Comparison of ENCODE assay signal across 10 cellular contexts in the genomic region with DNA sequence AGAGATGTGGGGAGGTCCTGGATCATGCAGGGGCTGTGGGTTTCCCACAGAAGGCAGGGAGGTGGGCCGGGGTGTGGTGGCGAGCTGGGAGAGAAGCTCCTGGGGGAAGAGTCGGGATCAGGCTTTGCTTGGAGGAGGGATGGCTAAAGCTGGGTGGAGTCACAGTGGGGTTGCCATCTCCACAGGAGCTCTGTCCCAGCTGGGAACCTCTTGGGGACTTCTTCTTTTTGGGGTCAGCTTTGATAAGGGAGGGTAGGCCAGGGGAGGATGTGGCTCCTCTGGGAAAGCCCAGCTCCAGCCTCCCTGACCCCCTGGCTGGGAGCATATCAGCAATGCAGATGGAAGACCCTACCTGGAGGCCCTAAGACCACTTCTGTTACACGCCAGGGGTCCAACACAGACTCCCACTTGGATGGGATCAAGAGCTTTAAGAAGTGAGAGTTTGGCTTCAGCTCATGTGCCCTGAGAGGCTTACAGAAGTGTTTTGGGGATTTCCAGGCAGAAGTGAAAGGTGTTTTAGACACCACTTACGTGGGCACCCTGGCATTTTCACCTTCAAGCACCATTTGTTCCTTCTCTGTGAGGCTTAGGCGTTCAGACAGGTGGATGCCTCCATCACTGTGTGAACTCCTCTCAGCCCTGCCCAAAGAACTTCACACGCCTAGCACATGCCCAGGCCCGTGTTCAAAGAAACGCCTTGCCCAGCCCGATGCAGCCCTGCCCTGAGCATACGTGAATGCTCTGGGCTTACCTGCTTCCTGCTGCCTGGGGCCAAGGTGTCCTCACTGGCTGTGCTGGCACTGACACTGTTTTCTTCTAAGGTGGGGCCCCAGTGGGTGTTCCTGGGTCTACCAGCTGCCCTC. TPM values are rescaled to one million over a fixed set of nuclear protein-coding genes. Genes with fewer than 3 reads are reported as not detected.
A peak's percentile ranks its signal among the peaks of the same experiment; 100 is the strongest.
DNase-seq lines count a peak whose midpoint lies in the region; ATAC-seq and TF ChIP-seq lines count a peak whose summit lies in the region.
"Had no signal": no experiment of that assay in that cellular context is flagged by ENCODE, and none has a peak within 500 bp of the region (broad histone marks: within the 10 kb centered on the region; RNA-seq: fewer than 3 reads in every experiment).

No MANE protein-coding gene starts in this region.

- H3K4me2 ChIP-seq in parathyroid adenoma (ENCODE audit: low read length) = no peak overlapping the region

- no peaks in the 10 kb centered on the region for H3K9me3 ChIP-seq in parathyroid adenoma (ENCODE audit: control insufficient read depth, low read length)
- H3K9me3 ChIP-seq: right lobe of liver had no signal

- H3K36me3 ChIP-seq in parathyroid adenoma (ENCODE audit: control insufficient read depth, insufficient read depth, low read length) = no peaks in the 10 kb centered on the region
- H3K36me3 ChIP-seq: right lobe of liver had no signal

- H3K27ac ChIP-seq in parathyroid adenoma = peak overlapping the region; percentile 88
- H3K27ac ChIP-seq: right lobe of liver had no signal

- no peaks in the 10 kb centered on the region for H3K9me3 Mint-ChIP-seq in activated T-helper 2 cell treated with anti-CD3 and anti-CD28 coated beads, Interferon-gamma antibody, Interleukin-2, Interleukin-4, amounts not matched to agents 10 μg/mL and 5 μg/mL and 100 μg/mL, durations not matched to agents 14 hours and 24 hours and 36 hours
- no peaks in the 10 kb centered on the region for H3K9me3 Mint-ChIP-seq in HFFc6

- H3K4me3 Mint-ChIP-seq in activated T-helper 2 cell treated with anti-CD3 and anti-CD28 coated beads, Interferon-gamma antibody, Interleukin-2, Interleukin-4, amounts not matched to agents 10 μg/mL and 5 μg/mL and 100 μg/mL, durations not matched to agents 14 hours and 24 hours and 36 hours (ENCODE audit: low read depth) = no peak overlapping the region
- no peak overlapping the region for H3K4me3 Mint-ChIP-seq in HFFc6

- intact Hi-C loops in activated T-helper 2 cell treated with anti-CD3 and anti-CD28 coated beads, Interferon-gamma antibody, Interleukin-2, Interleukin-4, amounts not matched to agents 10 μg/mL and 5 μg/mL and 100 μg/mL, durations not matched to agents 14 hours and 24 hours and 36 hours (cut with micrococcal nuclease) = no loop called here

- peaks cover 9% of the 10 kb centered on the region for H3K4me1 Mint-ChIP-seq in activated T-helper 2 cell treated with anti-CD3 and anti-CD28 coated beads, Interferon-gamma antibody, Interleukin-2, Interleukin-4, amounts not matched to agents 10 μg/mL and 5 μg/mL and 100 μg/mL, durations not matched to agents 14 hours and 24 hours and 36 hours (ENCODE audit: low read depth)
- H3K4me1 Mint-ChIP-seq in HFFc6 (ENCODE audit: low read depth) = peaks cover 42% of the 10 kb centered on the region

- no peaks in the 10 kb centered on the region for H3K27me3 Mint-ChIP-seq in activated T-helper 2 cell treated with anti-CD3 and anti-CD28 coated beads, Interferon-gamma antibody, Interleukin-2, Interleukin-4, amounts not matched to agents 10 μg/mL and 5 μg/mL and 100 μg/mL, durations not matched to agents 14 hours and 24 hours and 36 hours (ENCODE audit: low read depth)
- no peaks in the 10 kb centered on the region; the same call in none of the 2 replicates for H3K27me3 Mint-ChIP-seq in HFFc6 (ENCODE audit: insufficient read depth)

- peak overlapping the region; percentile 76 for H3K27ac Mint-ChIP-seq in activated T-helper 2 cell treated with anti-CD3 and anti-CD28 coated beads, Interferon-gamma antibody, Interleukin-2, Interleukin-4, amounts not matched to agents 10 μg/mL and 5 μg/mL and 100 μg/mL, durations not matched to agents 14 hours and 24 hours and 36 hours
- no peak overlapping the region for H3K27ac Mint-ChIP-seq in HFFc6

- H3K36me3 Mint-ChIP-seq in activated T-helper 2 cell treated with anti-CD3 and anti-CD28 coated beads, Interferon-gamma antibody, Interleukin-2, Interleukin-4, amounts not matched to agents 10 μg/mL and 5 μg/mL and 100 μg/mL, durations not matched to agents 14 hours and 24 hours and 36 hours (ENCODE audit: low read depth) = peaks cover 48% of the 10 kb centered on the region
- peaks cover 35% of the 10 kb centered on the region for H3K36me3 Mint-ChIP-seq in HFFc6 (ENCODE audit: low read depth)

- no peak for DNase-seq in activated T-helper 2 cell treated with anti-CD3 and anti-CD28 coated beads, Interferon-gamma antibody, Interleukin-2, Interleukin-4, amounts not matched to agents 10 μg/mL and 5 μg/mL and 100 μg/mL, durations not matched to agents 14 hours and 24 hours and 36 hours (ENCODE audit: low spot score)
- DNase-seq in NCI-H1436 treated with DMSO at 0.1 percent for 48 hours (lab: John Stamatoyannopoulos, UW) = no peak
- no peak for DNase-seq in NCI-H446 treated with DMSO at 0.1 percent for 48 hours (lab: John Stamatoyannopoulos, UW)
- DNase-seq in HFFc6 = no peak
- DNase-seq: Right ventricle myocardium superior had no signal

- peak; percentile 70 for ATAC-seq in GM18517 (IDR thresholded peaks at IDR 0.05; ENCODE audit: unreplicated experiment)
- ATAC-seq in HG02678 (IDR thresholded peaks at IDR 0.05; ENCODE audit: unreplicated experiment) = peak; percentile 71
- ATAC-seq in GM19023 (IDR thresholded peaks at IDR 0.05; ENCODE audit: unreplicated experiment) = no peak
- ATAC-seq: right lobe of liver had no signal

- no peak overlapping the region for H3K9ac ChIP-seq in parathyroid adenoma

- no peak overlapping the region for H3K4me3 ChIP-seq in parathyroid adenoma (ENCODE audit: low read depth, low read length)
- H3K4me3 ChIP-seq: right lobe of liver had no signal

- H2AFZ ChIP-seq in parathyroid adenoma = no peak overlapping the region

- H3K79me2 ChIP-seq in parathyroid adenoma = no peaks in the 10 kb centered on the region

- TF ChIP-seq CTCF in parathyroid adenoma (IDR thresholded peaks at IDR 0.05) (no peak), HFFc6 (IDR thresholded peaks at IDR 0.05) (no peak)

- no peaks in the 10 kb centered on the region for H3K27me3 ChIP-seq in parathyroid adenoma (ENCODE audit: control insufficient read depth, insufficient read depth, low read length)
- H3K27me3 ChIP-seq: right lobe of liver had no signal

- H3K4me1 ChIP-seq in parathyroid adenoma = peaks cover 33% of the 10 kb centered on the region

RNA-seq across cellular contexts. Expression of a gene that starts 33.7 kb away (rescaled TPM):
- total RNA-seq in activated T-helper 2 cell treated with anti-CD3 and anti-CD28 coated beads, Interferon-gamma antibody, Interleukin-2, Interleukin-4, amounts not matched to agents 10 μg/mL and 5 μg/mL and 100 μg/mL, durations not matched to agents 14 hours and 24 hours and 36 hours = 24.8 and 26.1 TPM in 2 replicates
- 10 to 100 TPM in 3 of 6 experiments, 1 to 10 TPM in 3; 9.6 to 10.6 (median 10.0) TPM for total RNA-seq in HFFc6 (2021; fragmentation: NEBNext Ultra II Directional; extraction: Animal tissue kit (Norgen Biotek cat#: 25700))

RNA-seq across cellular contexts. Expression of a gene that starts 52.2 kb away (rescaled TPM):
- 13.2 and 15.6 TPM in 2 replicates for total RNA-seq in activated T-helper 2 cell treated with anti-CD3 and anti-CD28 coated beads, Interferon-gamma antibody, Interleukin-2, Interleukin-4, amounts not matched to agents 10 μg/mL and 5 μg/mL and 100 μg/mL, durations not matched to agents 14 hours and 24 hours and 36 hours
- 10 to 100 TPM; 41.9 to 55.8 (median 55.1) TPM for total RNA-seq in HFFc6 (2021; fragmentation: NEBNext Ultra II Directional; extraction: Animal tissue kit (Norgen Biotek cat#: 25700))
